ENCODE assay signal across 16 cellular contexts in the genomic region with DNA sequence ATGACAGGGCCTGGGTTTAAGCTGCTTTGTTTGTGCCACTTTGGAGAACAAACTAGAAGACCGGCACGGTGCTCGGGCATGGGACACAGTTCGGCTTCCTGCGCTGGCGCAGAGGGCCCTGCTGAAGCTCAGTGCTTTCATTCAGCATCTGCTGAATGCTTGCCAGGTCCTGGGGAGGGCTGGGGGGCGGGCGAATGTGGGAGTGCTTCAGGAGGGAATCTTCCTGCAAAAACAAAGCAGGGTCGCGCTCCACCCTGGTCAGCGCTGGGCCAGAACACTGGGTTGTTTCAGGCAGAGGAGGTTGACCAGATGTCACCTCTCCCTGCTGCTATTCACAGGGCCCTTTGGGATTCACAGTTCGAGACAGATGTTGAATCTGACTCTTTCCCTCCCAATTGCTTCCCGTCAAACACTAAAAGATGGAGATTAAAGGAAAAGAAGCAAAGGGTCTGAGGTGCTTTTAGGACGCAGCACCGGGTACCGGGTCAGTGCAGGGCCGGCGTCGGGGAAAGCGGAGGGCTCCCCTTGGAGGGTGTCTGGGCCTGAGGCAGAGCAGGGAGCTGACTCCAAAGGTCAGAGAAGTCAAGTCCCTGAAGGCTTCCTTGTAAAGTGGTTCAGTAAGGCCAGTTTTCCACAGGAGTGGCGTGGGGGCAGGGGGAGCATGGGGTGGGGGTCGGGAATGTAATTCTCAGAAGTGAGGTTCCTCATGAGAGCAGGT.
"Had no signal": no experiment of that assay in that cellular context is flagged by ENCODE, and none has a peak within 500 bp of the region (broad histone marks: within the 10 kb centered on the region; RNA-seq: fewer than 3 reads in every experiment).

No MANE protein-coding gene starts in this region.

- H3K4me1 ChIP-seq: prostate gland, thyroid gland had no signal

- ATAC-seq: activated CD4-positive, alpha-beta T cell treated with anti-CD3 and anti-CD28 coated beads for 36 hours; activated naive CD8-positive, alpha-beta T cell treated with anti-CD3 and anti-CD28 coated beads, Interleukin-2, amount 50 U/mL, for 24 hours; natural killer cell treated with Interleukin-12 subunit alpha and Interleukin-12 subunit beta and Interleukin-15 and Interleukin-18, amount 100 ng/mL, for 72 hours; stimulated activated naive CD8-positive, alpha-beta T cell treated with anti-CD3 and anti-CD28 coated beads, Interleukin-15, amount 100 ng/mL, for 72 hours had no signal

- H3K27ac ChIP-seq: prostate gland, thyroid gland, VCaP had no signal

- H3K27me3 ChIP-seq: thyroid gland had no signal

- H3K4me3 ChIP-seq: prostate gland, thyroid gland had no signal

- DNase-seq: activated CD4-positive, alpha-beta memory T cell treated with anti-CD3 and anti-CD28 coated beads, Interleukin-2, amount 10 ng/mL, durations not matched to agents 7 days and 5 days; activated CD4-positive, alpha-beta T cell treated with anti-CD3 and anti-CD28 coated beads for 36 hours; activated naive CD8-positive, alpha-beta T cell treated with anti-CD3 and anti-CD28 coated beads, Interleukin-2, amount 50 U/mL, for 24 hours; central memory CD4-positive, alpha-beta T cell; dermis blood vessel endothelial cell; endodermal cell; immature natural killer cell; mammary epithelial cell; occipital lobe; stimulated activated CD4-positive, alpha-beta T cell treated with anti-CD3 and anti-CD28 coated beads, Interleukin-4, amount 100 ng/mL, for 24 hours; stimulated activated naive CD8-positive, alpha-beta T cell treated with anti-CD3 and anti-CD28 coated beads, Interleukin-15, amount 100 ng/mL, for 72 hours; T1000; thyroid gland had no signal

- H3K9me3 ChIP-seq: prostate gland, thyroid gland had no signal

- H3K36me3 ChIP-seq: prostate gland, thyroid gland had no signal
